Comparison of ENCODE assay signal across 20 cellular contexts in genomic region chr5:120304653-120305052, GRCh38.
DNase-seq lines count a peak whose midpoint lies in the region; ATAC-seq and TF ChIP-seq lines count a peak whose summit lies in the region.
"Had no signal": no experiment of that assay in that cellular context is flagged by ENCODE, and none has a peak within 500 bp of the region (broad histone marks: within the 10 kb centered on the region; RNA-seq: fewer than 3 reads in every experiment).

No MANE protein-coding gene starts in this region.

- ATAC-seq in GM21390 (IDR thresholded peaks at IDR 0.05; ENCODE audit: unreplicated experiment) = no peak
- ATAC-seq: natural killer cell had no signal

- TF ChIP-seq CTCF in coronary artery (IDR thresholded peaks at IDR 0.05) = no peak

- H3K4me3 ChIP-seq in coronary artery = no peak overlapping the region
- H3K4me3 ChIP-seq: left ventricle myocardium inferior, upper lobe of left lung had no signal

- DNase-seq in GM04504 (ENCODE audit: low read depth) (peak; percentile 69), NOMO-1 treated with dmso at 0.1 percent for 144 hours (lab: John Stamatoyannopoulos, UW; ENCODE audit: unreplicated experiment) (peak; percentile 24), epithelial cell of prostate (ENCODE audit: low read depth, low spot score) (peak; percentile 55), renal cortical epithelial cell (ENCODE audit: low read depth) (peak; percentile 83), coronary artery (ENCODE audit: low spot score) (no peak), NCI-H82 treated with DMSO at 0.1 percent for 48 hours (lab: John Stamatoyannopoulos, UW; ENCODE audit: unreplicated experiment) (no peak), DMS79 (lab: John Stamatoyannopoulos, UW) (no peak)
- DNase-seq: activated CD4-positive, alpha-beta T cell treated with anti-CD3 and anti-CD28 coated beads, Interleukin-2, amount 50 U/mL, for 48 hours; CD8-positive, alpha-beta memory T cell; effector CD4-positive, alpha-beta T cell; GF-D8; left ventricle myocardium inferior; natural killer cell; NCI-H2029 treated with DMSO at 0.1 percent for 48 hours; NCI-H774; retina; stimulated activated CD4-positive, alpha-beta T cell treated with anti-CD3 and anti-CD28 coated beads, Interleukin-1b, Interleukin-23, amount 100 ng/mL, for 48 hours; upper lobe of left lung had no signal

- H3K27ac ChIP-seq in epithelial cell of prostate = no peak overlapping the region
- no peak overlapping the region for H3K27ac ChIP-seq in coronary artery
- H3K27ac ChIP-seq: HL-60, left ventricle myocardium inferior, upper lobe of left lung had no signal

Comparison
In these comparisons a context has a peak if more than half of its experiments do, and no peak if none do; other contexts are left out.
1. DNase-seq: peak in GM04504 (single experiment), NOMO-1 treated with dmso at 0.1 percent for 144 hours (single experiment), epithelial cell of prostate (single experiment) and renal cortical epithelial cell (single experiment); none in coronary artery (single experiment), NCI-H82 treated with DMSO at 0.1 percent for 48 hours (single experiment) and DMS79 (single experiment).